9 cellular contexts compared by ENCODE assay signal in the genomic region with DNA sequence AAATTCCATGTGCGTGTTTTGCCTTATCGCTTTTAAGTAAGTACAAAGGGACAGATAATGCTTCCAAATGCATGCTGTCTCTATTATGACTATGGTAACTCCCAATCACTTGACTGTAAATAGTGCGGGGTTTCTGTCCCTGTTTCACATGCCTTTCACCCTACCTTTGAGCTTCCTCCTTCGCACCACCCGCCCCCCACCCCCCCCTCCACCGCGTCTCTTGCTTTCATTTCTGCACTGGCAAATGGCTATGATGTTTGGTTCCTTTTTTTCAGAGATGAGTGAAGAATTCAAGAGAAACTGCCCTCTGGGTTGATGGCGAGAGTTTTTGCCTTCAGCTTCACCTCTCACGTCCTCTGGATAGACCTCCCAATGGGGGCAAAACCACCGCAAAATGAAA. TPM values are rescaled to one million over a fixed set of nuclear protein-coding genes. Genes with fewer than 3 reads are reported as not detected.
DNase-seq lines count a peak whose midpoint lies in the region; ATAC-seq and TF ChIP-seq lines count a peak whose summit lies in the region.
"Had no signal": no experiment of that assay in that cellular context is flagged by ENCODE, and none has a peak within 500 bp of the region (broad histone marks: within the 10 kb centered on the region; RNA-seq: fewer than 3 reads in every experiment).

No MANE protein-coding gene starts in this region.

- in situ Hi-C loops in HAP-1 (cut with MboI; ENCODE audit: low sequenced_read_pairs) = no loop called here

- no peaks in the 10 kb centered on the region for H3K36me3 ChIP-seq in WERI-Rb-1
- H3K36me3 ChIP-seq in lower lobe of right lung = no peaks in the 10 kb centered on the region
- H3K36me3 ChIP-seq in HAP-1 (replicated peaks) = no peaks in the 10 kb centered on the region

- ATAC-seq in lower lobe of right lung = no peak
- ATAC-seq in HG02938 (IDR thresholded peaks at IDR 0.05; ENCODE audit: unreplicated experiment) = no peak

- TF ChIP-seq CTCF in WERI-Rb-1 (IDR thresholded peaks at IDR 0.05; ENCODE audit: low read depth, low read length) (no peak), lower lobe of right lung (IDR thresholded peaks at IDR 0.05) (no peak)

- H3K27ac ChIP-seq in WERI-Rb-1 (no peak overlapping the region), lower lobe of right lung (no peak overlapping the region)
- H3K27ac ChIP-seq: VCaP had no signal

- no peaks in the 10 kb centered on the region for H3K27me3 ChIP-seq in WERI-Rb-1 (ENCODE audit: insufficient read depth, low read depth, severe bottlenecking)
- no peaks in the 10 kb centered on the region for H3K27me3 ChIP-seq in lower lobe of right lung (ENCODE audit: low read depth)
- H3K27me3 ChIP-seq in HAP-1 (ENCODE audit: low read depth) = no peaks in the 10 kb centered on the region

- H3K4me3 ChIP-seq in WERI-Rb-1 (ENCODE audit: low read depth, low read length) = peak overlapping the region; percentile 30
- H3K4me3 ChIP-seq in lower lobe of right lung = peak overlapping the region; percentile 25
- no peak overlapping the region for H3K4me3 ChIP-seq in HAP-1

- peak; percentile 5 for DNase-seq in Ammon's horn (ENCODE audit: low spot score)
- peak; percentile 6 for DNase-seq in GM19240 (ENCODE audit: insufficient read length, low spot score)
- DNase-seq in WERI-Rb-1 = no peak
- DNase-seq in lower lobe of right lung = no peak
- DNase-seq in HAP-1 (ENCODE audit: low spot score in 2 of 2) = no peak
- no peak for DNase-seq in T1000 (lab: John Stamatoyannopoulos, UW)
- no peak for DNase-seq in NCI-H524 treated with DMSO at 0.1 percent for 48 hours (lab: John Stamatoyannopoulos, UW)

- intact Hi-C loops in lower lobe of right lung (cut with DNase I) = no loop called here

- H3K9me3 ChIP-seq in WERI-Rb-1 (ENCODE audit: severe bottlenecking) (peaks cover 4% of the 10 kb centered on the region), lower lobe of right lung (no peaks in the 10 kb centered on the region), HAP-1 (no peaks in the 10 kb centered on the region)

- H3K4me1 ChIP-seq in lower lobe of right lung = peaks cover 9% of the 10 kb centered on the region
- no peaks in the 10 kb centered on the region for H3K4me1 ChIP-seq in HAP-1

RNA-seq across cellular contexts. Expression of a gene that starts 25.0 kb away (rescaled TPM):
- total RNA-seq in lower lobe of right lung = not detected

Comparison
In these comparisons a context has a peak if more than half of its experiments do, and no peak if none do; other contexts are left out.
1. DNase-seq: peak in Ammon's horn (single experiment) and GM19240 (single experiment); none in WERI-Rb-1 (single experiment), lower lobe of right lung (single experiment), HAP-1 (0 of 2), T1000 (single experiment) and NCI-H524 treated with DMSO at 0.1 percent for 48 hours (single experiment).